In the genomic region with DNA sequence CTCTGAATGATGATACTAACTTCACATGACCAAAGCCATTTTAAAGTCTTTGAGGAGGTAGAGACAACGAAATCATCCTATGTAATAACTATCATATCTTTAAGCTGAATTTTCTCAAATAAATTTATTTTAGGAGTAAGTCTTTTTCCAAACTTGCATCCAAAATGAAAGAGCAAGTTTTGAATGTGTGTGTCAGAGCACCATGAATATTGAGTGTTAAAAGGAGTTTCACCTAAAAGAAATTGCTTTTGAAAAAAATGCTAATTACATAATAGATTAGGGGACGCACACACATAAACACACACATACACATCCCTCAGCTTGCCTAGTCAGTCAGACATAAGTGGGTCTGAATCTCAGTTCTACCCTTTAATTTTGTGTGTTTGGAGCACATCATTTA, we compare ENCODE assay signal across 24 cellular contexts. TPM values are rescaled to one million over a fixed set of nuclear protein-coding genes. Genes with fewer than 3 reads are reported as not detected.
DNase-seq lines count a peak whose midpoint lies in the region; ATAC-seq and TF ChIP-seq lines count a peak whose summit lies in the region.
"Had no signal": no experiment of that assay in that cellular context is flagged by ENCODE, and none has a peak within 500 bp of the region (broad histone marks: within the 10 kb centered on the region; RNA-seq: fewer than 3 reads in every experiment).

No MANE protein-coding gene starts in this region.

- H3K27ac ChIP-seq in dorsolateral prefrontal cortex (peak overlapping the region in 58 of 59 donors; percentile 4 to 92 (median 85)), thyroid gland (no peak overlapping the region), tibial nerve (no peak overlapping the region)
- H3K27ac ChIP-seq: KMS-11, PC-9 had no signal

- WGBS in thyroid gland, 2 donors = 69 to 93% methylated on average over 2 of the region's 2 CpGs
- 69 to 87% methylated on average over 2 of the region's 2 CpGs for WGBS in tibial nerve, 2 donors

- DNase-seq in NCI-H748 (lab: John Stamatoyannopoulos, UW; ENCODE audit: unreplicated experiment) (peak; percentile 22), NCI-H748 treated with DMSO at 0.1 percent for 48 hours (lab: John Stamatoyannopoulos, UW) (no peak), dorsolateral prefrontal cortex (no peak), thyroid gland (no peak), NCI-H1930 (lab: John Stamatoyannopoulos, UW) (no peak), tibial nerve (ENCODE audit: low spot score in 2 of 2) (no peak)
- DNase-seq: 8988T; Calu3; CD8-positive, alpha-beta T cell; DMS153; GF-D8; H7; IMR-90; NCI-H1105; NCI-H146; NCI-H2081; NCI-H2171 treated with DMSO at 0.1 percent for 48 hours; NCI-H524 treated with DMSO at 0.1 percent for 48 hours; PC-9; RPMI8226; SHP77 had no signal

- no peak overlapping the region for H2AFZ ChIP-seq in neuron (ENCODE audit: low read depth, low read length)
- H2AFZ ChIP-seq: PC-9 had no signal

- no peaks in the 10 kb centered on the region for H3K27me3 ChIP-seq in dorsolateral prefrontal cortex
- no peaks in the 10 kb centered on the region for H3K27me3 ChIP-seq in neuron (ENCODE audit: insufficient read depth, low read length)
- H3K27me3 ChIP-seq in thyroid gland = no peaks in the 10 kb centered on the region
- no peaks in the 10 kb centered on the region for H3K27me3 ChIP-seq in tibial nerve

- H3K4me1 ChIP-seq in neuron (ENCODE audit: insufficient read depth, low read length) (peaks cover 23% of the 10 kb centered on the region), thyroid gland (no peaks in the 10 kb centered on the region), tibial nerve (peaks cover 0 to 12% (median 0%) of the 10 kb centered on the region in 4 donors)

- H3K36me3 ChIP-seq in neuron (ENCODE audit: insufficient read depth, low read length) = no peaks in the 10 kb centered on the region
- H3K36me3 ChIP-seq in thyroid gland = no peaks in the 10 kb centered on the region
- no peaks in the 10 kb centered on the region for H3K36me3 ChIP-seq in tibial nerve

- H3K4me3 ChIP-seq in dorsolateral prefrontal cortex = peak overlapping the region; percentile 39 to 79 (median 64)
- peak overlapping the region; percentile 65 for H3K4me3 ChIP-seq in neuron (ENCODE audit: low read length)
- H3K4me3 ChIP-seq in thyroid gland (replicated peaks in 1 of 3) = no peak overlapping the region
- H3K4me3 ChIP-seq in tibial nerve = no peak overlapping the region
- H3K4me3 ChIP-seq: PC-9 had no signal

- TF ChIP-seq EP300 in tibial nerve (IDR thresholded peaks at IDR 0.05) = no peak

- no peak for ATAC-seq in HG03196 (IDR thresholded peaks at IDR 0.05; ENCODE audit: unreplicated experiment)
- ATAC-seq: CD8-positive, alpha-beta T cell had no signal

- intact Hi-C loops in dorsolateral prefrontal cortex (cut with DNase I) (loop anchor here in 1 of 2 donors (5.0 kb wide), 1 partner anchor 44 kb away; no protein-coding TSS in a partner anchor), thyroid gland (cut with DNase I) (no loop called here)

- TF ChIP-seq CTCF in dorsolateral prefrontal cortex (IDR thresholded peaks at IDR 0.05 in 54 of 56, conservative IDR thresholded peaks at IDR 0.05 in 2 of 56; ENCODE audit: low read depth in 1 of 56, partially characterized antibody in 56 of 56) (no peak), thyroid gland (IDR thresholded peaks at IDR 0.05) (no peak), tibial nerve (IDR thresholded peaks at IDR 0.05) (no peak)

- TF ChIP-seq POLR2A in thyroid gland (IDR thresholded peaks at IDR 0.05) = no peak
- TF ChIP-seq POLR2A in tibial nerve (IDR thresholded peaks at IDR 0.05) = no peak

- H3K9me3 ChIP-seq in neuron (ENCODE audit: low read length) (no peaks in the 10 kb centered on the region), thyroid gland (no peaks in the 10 kb centered on the region), tibial nerve (no peaks in the 10 kb centered on the region)

RNA-seq across cellular contexts. Expression of gene ANK2, which starts 1.9 kb away (rescaled TPM):
- total RNA-seq in dorsolateral prefrontal cortex (100 to 1,000 TPM; 454 to 846 (median 697) TPM), thyroid gland (10 to 100 TPM; 25.9 to 64.4 (median 55.4) TPM), tibial nerve (100 to 1,000 TPM in 1 of 4 donors, 10 to 100 TPM in 3; 63.9 to 113 (median 87.5) TPM)
- total RNA-seq: CD8-positive, alpha-beta T cell had no signal

Comparison
In these comparisons a context has a peak if more than half of its experiments do, and no peak if none do; other contexts are left out.
1. H3K27ac ChIP-seq: peak in dorsolateral prefrontal cortex (58 of 59); none in thyroid gland (0 of 3) and tibial nerve (0 of 4).
2. H3K4me3 ChIP-seq: peak in dorsolateral prefrontal cortex (59 of 59) and neuron (single experiment); none in thyroid gland (0 of 3) and tibial nerve (0 of 4).
3. RNA of gene ANK2, which starts 1.9 kb away (total RNA-seq): 454 to 846 TPM in dorsolateral prefrontal cortex; 63.9 to 113 TPM in tibial nerve and 25.9 to 64.4 TPM in thyroid gland; every median in the first group is over 4 times any median in the second.